In genomic region chr22:43226368-43226979, GRCh38 we compare ENCODE assay signal across 10 cellular contexts. TPM values are rescaled to one million over a fixed set of nuclear protein-coding genes. Genes with fewer than 3 reads are reported as not detected.
DNase-seq lines count a peak whose midpoint lies in the region; ATAC-seq and TF ChIP-seq lines count a peak whose summit lies in the region.
"Had no signal": no experiment of that assay in that cellular context is flagged by ENCODE, and none has a peak within 500 bp of the region (broad histone marks: within the 10 kb centered on the region; RNA-seq: fewer than 3 reads in every experiment).

No MANE protein-coding gene starts in this region.

- H3K9ac ChIP-seq in H9 (ENCODE audit: extremely low read depth, insufficient read length, low read length) (no peak overlapping the region), adipocyte (ENCODE audit: low read length) (no peak overlapping the region)

- H3K4me1 ChIP-seq in H9 (ENCODE audit: insufficient read depth, low read length), result no peaks in the 10 kb centered on the region; the same call in 1 of the 2 replicates
- no peaks in the 10 kb centered on the region for H3K4me1 ChIP-seq in adipocyte (ENCODE audit: control insufficient read depth, insufficient read depth, low read length)
- H3K4me1 ChIP-seq in sigmoid colon, result no peaks in the 10 kb centered on the region

- no peak overlapping the region for H3K27ac Mint-ChIP-seq in H9

- no peaks in the 10 kb centered on the region for H3K23me2 ChIP-seq in H9 (ENCODE audit: insufficient read length, low read depth, low read length, poor library complexity, severe bottlenecking)

- ATAC-seq in HG03159 (IDR thresholded peaks at IDR 0.05; ENCODE audit: unreplicated experiment) (no peak), HG03439 (IDR thresholded peaks at IDR 0.05; ENCODE audit: unreplicated experiment) (no peak)
- ATAC-seq: left colon had no signal

- H3K4me3 Mint-ChIP-seq in H9, result peak overlapping the region in 1 of 2 experiments; percentile 4; a peak in 2 of 5 replicates

- no peak overlapping the region for H2BK120ac ChIP-seq in H9 (ENCODE audit: low read depth, low read length, poor library complexity, severe bottlenecking)

- no peak overlapping the region for H3K18ac ChIP-seq in H9 (ENCODE audit: insufficient read length, low read depth, low read length)

- no peak overlapping the region for H3K56ac ChIP-seq in H9 (ENCODE audit: insufficient read length, low read depth, low read length)

- no peaks in the 10 kb centered on the region; the same call in 1 of the 2 replicates for H3K27me3 ChIP-seq in H9 (ENCODE audit: insufficient read depth, low read length)
- H3K27me3 ChIP-seq in adipocyte (replicated peaks; ENCODE audit: control insufficient read depth, insufficient read depth, low read length), result peaks cover 62% of the 10 kb centered on the region
- H3K27me3 ChIP-seq in sigmoid colon, result peaks cover 0 to 18% (median 14%) of the 10 kb centered on the region in 3 donors

- no peaks in the 10 kb centered on the region for H4K20me1 ChIP-seq in H9 (ENCODE audit: control insufficient read depth, insufficient read depth, insufficient read length)

- peak; percentile 41; the same call in 2 of the 3 replicates for TF ChIP-seq CTCF in H9 (conservative IDR thresholded peaks at IDR 0.05)
- no peak for TF ChIP-seq CTCF in sigmoid colon (IDR thresholded peaks at IDR 0.05)

- DNase-seq in AG08395 (ENCODE audit: low spot score) (peak; percentile 83), H9 (peak; percentile 86), adipocyte (ENCODE audit: low read depth) (peak; percentile 56), left kidney (ENCODE audit: low read depth, low spot score) (peak; percentile 76), sigmoid colon (no peak), NCI-H146 (lab: John Stamatoyannopoulos, UW) (no peak)
- DNase-seq: left colon, T1000 had no signal

- H3K4me1 Mint-ChIP-seq in H9, result peaks cover 27 to 30% of the 10 kb centered on the region in 2 experiments

- intact Hi-C loops in sigmoid colon (cut with DNase I), result no loop called here

- no peak overlapping the region for H2AK5ac ChIP-seq in H9 (ENCODE audit: insufficient read length, low read length)

- no CpG with 5 or more reads among the region's 18 CpGs for WGBS in H9 (ENCODE audit: extremely low coverage, insufficient read length, low lambda C conversion rate)
- WGBS in sigmoid colon, 2 donors, result 34 to 64% methylated on average over 17 to 18 of the region's 18 CpGs

- no peak overlapping the region for H3T11ph ChIP-seq in H9 (ENCODE audit: low read length)

- H3K36me3 Mint-ChIP-seq in H9 (ENCODE audit: insufficient read depth in 1 of 3, low read depth in 3 of 3), result no peaks in the 10 kb centered on the region

- no peak overlapping the region for H4K91ac ChIP-seq in H9 (ENCODE audit: insufficient read length, low read depth, low read length)

- H3K9me3 ChIP-seq in H9 (ENCODE audit: control insufficient read depth, low read depth, low read length) (no peaks in the 10 kb centered on the region), adipocyte (ENCODE audit: control insufficient read depth, low read length) (no peaks in the 10 kb centered on the region), sigmoid colon (no peaks in the 10 kb centered on the region)

- no peak overlapping the region for H3K14ac ChIP-seq in H9 (ENCODE audit: insufficient read depth, low read length)

- no peaks in the 10 kb centered on the region for H3K79me1 ChIP-seq in H9 (ENCODE audit: insufficient read depth, low read depth, low read length, poor library complexity, severe bottlenecking)

- H3K23ac ChIP-seq in H9 (ENCODE audit: insufficient read length, low read depth, low read length), result no peak overlapping the region

- H3K4me2 ChIP-seq in H9 (ENCODE audit: insufficient read depth, insufficient read length, low read length), result no peak overlapping the region

- H3K79me2 ChIP-seq in H9 (ENCODE audit: insufficient read depth, low read length), result no peaks in the 10 kb centered on the region

- no peak overlapping the region for H2BK15ac ChIP-seq in H9 (ENCODE audit: low read depth, low read length)

- H3K27me3 Mint-ChIP-seq in H9 (ENCODE audit: low read depth), result peaks cover 32% of the 10 kb centered on the region

- TF ChIP-seq POLR2A in sigmoid colon (IDR thresholded peaks at IDR 0.05), result no peak

- no peak overlapping the region for H3K4ac ChIP-seq in H9 (ENCODE audit: low read depth, low read length)

- H2AFZ ChIP-seq in H9 (ENCODE audit: low read length), result no peak overlapping the region

- H3K27ac ChIP-seq in H9 (ENCODE audit: insufficient read length, low read depth, low read length) (no peak overlapping the region), sigmoid colon (no peak overlapping the region)

- no peak for TF ChIP-seq EP300 in sigmoid colon (IDR thresholded peaks at IDR 0.05)

- no peak overlapping the region for H4K8ac ChIP-seq in H9 (replicated peaks; ENCODE audit: insufficient read length, low read depth, low read length)

- H3K9me3 Mint-ChIP-seq in H9, result no peaks in the 10 kb centered on the region; a peak in 1 of 5 replicates

- H2BK20ac ChIP-seq in H9 (ENCODE audit: low read depth, low read length, poor library complexity, severe bottlenecking), result no peak overlapping the region

- no peak overlapping the region for H4K5ac ChIP-seq in H9 (ENCODE audit: insufficient read length, low read depth, low read length)

- H2BK5ac ChIP-seq in H9 (ENCODE audit: insufficient read length, low read length), result no peak overlapping the region

- no peak overlapping the region for H2BK12ac ChIP-seq in H9 (ENCODE audit: insufficient read length, low read depth, low read length)

- H3K36me3 ChIP-seq in adipocyte (ENCODE audit: control insufficient read depth, insufficient read depth, low read length, severe bottlenecking) (no peaks in the 10 kb centered on the region), sigmoid colon (no peaks in the 10 kb centered on the region)

- H3K4me3 ChIP-seq in adipocyte (ENCODE audit: low read length) (no peak overlapping the region), sigmoid colon (no peak overlapping the region)

RNA-seq across cellular contexts. Expression of gene TTLL12, which starts 39.5 kb away (rescaled TPM):
- total RNA-seq in H9 (2021) (89.6 and 90.2 TPM in 2 replicates), sigmoid colon (10 to 100 TPM; 13.2 to 21.3 (median 16.2) TPM)
- 100 to 1,000 TPM in 1 of 3 donors, 10 to 100 TPM in 2; 83.5 to 127 (median 99.0) TPM for polyA plus RNA-seq in sigmoid colon

Comparison
In these comparisons a context has a peak if more than half of its experiments do, and no peak if none do; other contexts are left out.
1. DNase-seq: peak in AG08395 (single experiment), H9 (single experiment), adipocyte (single experiment) and left kidney (single experiment); none in sigmoid colon (single experiment) and NCI-H146 (single experiment).